ENCODE assay signal across 16 cellular contexts in the genomic region with DNA sequence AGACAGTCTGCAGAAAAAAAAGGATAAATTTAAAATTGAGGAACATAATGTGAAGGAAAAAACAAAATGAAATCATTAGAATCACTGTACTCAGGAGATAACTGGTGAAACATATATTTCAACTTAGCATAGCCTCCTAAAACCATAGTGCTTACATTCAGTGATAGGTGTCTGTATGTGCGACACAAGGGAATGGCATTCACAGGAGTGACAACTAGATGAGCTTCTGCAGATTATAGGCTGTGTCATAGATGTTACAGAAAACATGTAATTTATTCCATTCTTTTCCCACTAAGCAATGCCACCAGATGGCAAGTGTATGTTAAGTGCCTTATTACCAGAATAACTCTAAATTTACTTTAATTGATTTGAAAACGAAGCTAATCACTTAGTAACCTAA.
DNase-seq lines count a peak whose midpoint lies in the region; ATAC-seq, FAIRE-seq and TF ChIP-seq lines count a peak whose summit lies in the region.
"Had no signal": no experiment of that assay in that cellular context is flagged by ENCODE, and none has a peak within 500 bp of the region (broad histone marks: within the 10 kb centered on the region; RNA-seq: fewer than 3 reads in every experiment).

No MANE protein-coding gene starts in this region.

- H2AFZ ChIP-seq in Karpas-422 (ENCODE audit: low read length): peak overlapping the region; percentile 59
- 0 out of 2 replicates have a peak overlapping the region, but pooled peaks have one; percentile 80 for H2AFZ ChIP-seq in OCI-LY1 (ENCODE audit: low read length)

- no peak overlapping the region for H3K4me2 ChIP-seq in Karpas-422 (ENCODE audit: low read depth, low read length, poor library complexity, severe bottlenecking)
- H3K4me2 ChIP-seq in OCI-LY1 (ENCODE audit: low read length): no peak overlapping the region

- no peaks in the 10 kb centered on the region for H3K36me3 ChIP-seq in Karpas-422 (ENCODE audit: insufficient read depth, low read length)
- H3K36me3 ChIP-seq in OCI-LY1 (ENCODE audit: insufficient read depth, low read length): no peaks in the 10 kb centered on the region
- no peaks in the 10 kb centered on the region for H3K36me3 ChIP-seq in lower lobe of right lung
- H3K36me3 ChIP-seq: MG63 had no signal

- H3K4me3 ChIP-seq in Karpas-422 (ENCODE audit: low read length): no peak overlapping the region
- no peak overlapping the region for H3K4me3 ChIP-seq in OCI-LY1 (ENCODE audit: low read depth, low read length, poor library complexity, severe bottlenecking)
- no peak overlapping the region for H3K4me3 ChIP-seq in lower lobe of right lung
- H3K4me3 ChIP-seq: MG63 had no signal

- intact Hi-C loops in lower lobe of right lung (cut with DNase I): no loop called here

- H3K9me3 ChIP-seq in Karpas-422 (ENCODE audit: low read length) (no peaks in the 10 kb centered on the region), OCI-LY1 (ENCODE audit: low read length) (peaks cover under 1% of the 10 kb centered on the region; the same call in 1 of the 2 replicates), lower lobe of right lung (no peaks in the 10 kb centered on the region)
- H3K9me3 ChIP-seq: MG63 had no signal

- H3K27me3 ChIP-seq in Karpas-422 (ENCODE audit: low read length): no peaks in the 10 kb centered on the region
- H3K27me3 ChIP-seq in OCI-LY1 (ENCODE audit: insufficient read depth, low read length): no peaks in the 10 kb centered on the region
- H3K27me3 ChIP-seq in lower lobe of right lung (ENCODE audit: low read depth): no peaks in the 10 kb centered on the region
- H3K27me3 ChIP-seq: MG63 had no signal

- peak; percentile 93 for FAIRE-seq in D721Med (lab: Jason Lieb, UNC)

- no peaks in the 10 kb centered on the region for H3K9me2 ChIP-seq in Karpas-422 (replicated peaks; ENCODE audit: insufficient read depth, low read length)
- no peaks in the 10 kb centered on the region for H3K9me2 ChIP-seq in OCI-LY1 (ENCODE audit: low read depth, low read length)

- ATAC-seq in HG03108 (IDR thresholded peaks at IDR 0.05; ENCODE audit: unreplicated experiment) (no peak), lower lobe of right lung (no peak)

- H4K20me1 ChIP-seq in Karpas-422 (ENCODE audit: insufficient read depth, low read depth, low read length): no peaks in the 10 kb centered on the region
- no peaks in the 10 kb centered on the region for H4K20me1 ChIP-seq in OCI-LY1 (ENCODE audit: insufficient read depth, low read length)

- H3F3A ChIP-seq in OCI-LY1 (ENCODE audit: insufficient read depth, low read length): no peaks in the 10 kb centered on the region

- H3K9ac ChIP-seq in Karpas-422 (ENCODE audit: low read length) (no peak overlapping the region), OCI-LY1 (ENCODE audit: low read length) (no peak overlapping the region)

- H3K4me1 ChIP-seq in Karpas-422 (ENCODE audit: low read length): peaks cover 6% of the 10 kb centered on the region; the same call in 1 of the 2 replicates
- H3K4me1 ChIP-seq in OCI-LY1 (ENCODE audit: insufficient read depth, low read length, severe bottlenecking): no peaks in the 10 kb centered on the region
- no peaks in the 10 kb centered on the region for H3K4me1 ChIP-seq in lower lobe of right lung

- H3K79me2 ChIP-seq in Karpas-422 (ENCODE audit: low read length) (no peaks in the 10 kb centered on the region), OCI-LY1 (ENCODE audit: insufficient read depth, low read length) (no peaks in the 10 kb centered on the region)

- no peak for TF ChIP-seq CTCF in D721Med (IDR thresholded peaks at IDR 0.05; ENCODE audit: insufficient read depth, missing control alignments)
- no peak for TF ChIP-seq CTCF in OCI-LY1 (IDR thresholded peaks at IDR 0.05; ENCODE audit: low read length)
- no peak for TF ChIP-seq CTCF in lower lobe of right lung (IDR thresholded peaks at IDR 0.05)

- DNase-seq in D721Med (ENCODE audit: insufficient read length, low spot score) (no peak), Karpas-422 (no peak), NCI-H1930 (lab: John Stamatoyannopoulos, UW) (peak; percentile 63 to 67), lower lobe of right lung (no peak)
- DNase-seq in stimulated activated CD8-positive, alpha-beta memory T cell treated with anti-CD3 and anti-CD28 coated beads, Interleukin-4, amount 100 ng/mL, for 48 hours: no peak
- DNase-seq: DMS53, HFFc6, MG63, NCI-H1092, NCI-H345, NCI-H774, SHP77 treated with DMSO at 0.1 percent for 48 hours, T-helper 2 cell had no signal

- H3K27ac ChIP-seq in Karpas-422 (ENCODE audit: low read length): no peak overlapping the region
- no peak overlapping the region for H3K27ac ChIP-seq in OCI-LY1 (ENCODE audit: low read depth, low read length, poor library complexity, severe bottlenecking)
- H3K27ac ChIP-seq in lower lobe of right lung: no peak overlapping the region
- H3K27ac ChIP-seq: C4-2B had no signal

Comparison
In these comparisons a context has a peak if more than half of its experiments do, and no peak if none do; other contexts are left out.
1. DNase-seq: peak in NCI-H1930 (2 of 2); none in D721Med (single experiment), Karpas-422 (single experiment), stimulated activated CD8-positive, alpha-beta memory T cell treated with anti-CD3 and anti-CD28 coated beads, Interleukin-4, amount 100 ng/mL, for 48 hours (single experiment) and lower lobe of right lung (single experiment).